In genomic region chr2:217707116-217707742, GRCh38 we compare ENCODE assay signal across 12 cellular contexts.
DNase-seq lines count a peak whose midpoint lies in the region; ATAC-seq, FAIRE-seq and TF ChIP-seq lines count a peak whose summit lies in the region.
"Had no signal": no experiment of that assay in that cellular context is flagged by ENCODE, and none has a peak within 500 bp of the region (broad histone marks: within the 10 kb centered on the region; RNA-seq: fewer than 3 reads in every experiment).

No MANE protein-coding gene starts in this region.

- DNase-seq in M059J (ENCODE audit: low read depth) = peak; percentile 92
- peak; percentile 75 for DNase-seq in cerebellar cortex (ENCODE audit: low spot score)
- no peak for DNase-seq in kidney
- no peak for DNase-seq in thoracic aorta (ENCODE audit: low spot score)
- DNase-seq in NCI-H1930 (lab: John Stamatoyannopoulos, UW) = no peak
- DNase-seq in RCC 7860 (ENCODE audit: low spot score) = no peak
- DNase-seq in CD8-positive, alpha-beta memory T cell = no peak
- DNase-seq: activated naive CD8-positive, alpha-beta T cell treated with anti-CD3 and anti-CD28 coated beads, Interleukin-2, amount 10 ng/mL, durations not matched to agents 7 days and 5 days; DND-41; lower lobe of right lung; NCI-H524 treated with DMSO at 0.1 percent for 48 hours; right lobe of liver had no signal

- peak overlapping the region; percentile 49 to 59 for H3K27ac ChIP-seq in kidney (ENCODE audit: low read depth in 2 of 2, low read length in 2 of 2)
- H3K27ac ChIP-seq in thoracic aorta = peak overlapping the region; percentile 55 to 60
- H3K27ac ChIP-seq in CD8-positive, alpha-beta memory T cell (ENCODE audit: low read depth, low read length) = no peak overlapping the region
- H3K27ac ChIP-seq: lower lobe of right lung, right lobe of liver had no signal

- no peak overlapping the region for H3K27ac Mint-ChIP-seq in CD8-positive, alpha-beta memory T cell
- H3K27ac Mint-ChIP-seq: activated naive CD8-positive, alpha-beta T cell treated with anti-CD3 and anti-CD28 coated beads, Interleukin-2, amount 10 ng/mL, durations not matched to agents 7 days and 5 days had no signal

- POLR2A ChIA-PET in CD8-positive, alpha-beta memory T cell (lab: Charles Lee) = no interaction called here

- no peaks in the 10 kb centered on the region for H3K27me3 ChIP-seq in thoracic aorta (replicated peaks; ENCODE audit: insufficient read depth)
- H3K27me3 ChIP-seq in CD8-positive, alpha-beta memory T cell (ENCODE audit: insufficient read depth, low read length, poor library complexity, severe bottlenecking) = no peaks in the 10 kb centered on the region
- H3K27me3 ChIP-seq: right lobe of liver had no signal

- no peak overlapping the region for H3K4me3 Mint-ChIP-seq in CD8-positive, alpha-beta memory T cell
- H3K4me3 Mint-ChIP-seq: activated naive CD8-positive, alpha-beta T cell treated with anti-CD3 and anti-CD28 coated beads, Interleukin-2, amount 10 ng/mL, durations not matched to agents 7 days and 5 days had no signal

- CTCF ChIA-PET in CD8-positive, alpha-beta memory T cell (lab: Charles Lee) = no interaction called here

- no peak for FAIRE-seq in kidney (lab: Jason Lieb, UNC)
- no peak for FAIRE-seq in RCC 7860 (lab: Jason Lieb, UNC)

- H3K36me3 Mint-ChIP-seq in CD8-positive, alpha-beta memory T cell = no peaks in the 10 kb centered on the region
- H3K36me3 Mint-ChIP-seq: activated naive CD8-positive, alpha-beta T cell treated with anti-CD3 and anti-CD28 coated beads, Interleukin-2, amount 10 ng/mL, durations not matched to agents 7 days and 5 days had no signal

- intact Hi-C loops in kidney (cut with DNase I) = no loop called here

- H3K4me1 ChIP-seq in kidney (ENCODE audit: control insufficient read depth in 1 of 2, insufficient read depth in 1 of 2, low read depth in 1 of 2, low read length in 2 of 2) (peaks cover 0 to 4% of the 10 kb centered on the region in 2 donors), thoracic aorta (ENCODE audit: control insufficient read depth in 1 of 2, low read depth in 2 of 2) (peaks cover 6 to 22% of the 10 kb centered on the region in 2 donors)
- H3K4me1 ChIP-seq in CD8-positive, alpha-beta memory T cell (ENCODE audit: insufficient read depth, low read length) = no peaks in the 10 kb centered on the region
- H3K4me1 ChIP-seq: lower lobe of right lung, right lobe of liver had no signal

- H3K36me3 ChIP-seq in kidney (ENCODE audit: control insufficient read depth in 1 of 2, insufficient read depth in 2 of 2, low read length in 2 of 2) = no peaks in the 10 kb centered on the region
- H3K36me3 ChIP-seq in thoracic aorta = no peaks in the 10 kb centered on the region
- H3K36me3 ChIP-seq in CD8-positive, alpha-beta memory T cell (ENCODE audit: insufficient read depth, low read length) = no peaks in the 10 kb centered on the region
- H3K36me3 ChIP-seq: lower lobe of right lung, right lobe of liver had no signal

- no peaks in the 10 kb centered on the region for H3K4me1 Mint-ChIP-seq in CD8-positive, alpha-beta memory T cell

- H3K4me3 ChIP-seq in kidney (ENCODE audit: low read length in 2 of 2) (no peak overlapping the region), thoracic aorta (no peak overlapping the region)
- H3K4me3 ChIP-seq in CD8-positive, alpha-beta memory T cell (ENCODE audit: low read length) = no peak overlapping the region
- H3K4me3 ChIP-seq: lower lobe of right lung, right lobe of liver had no signal

- no peak overlapping the region for H3K9ac ChIP-seq in kidney (ENCODE audit: low read length in 2 of 2)

- no peaks in the 10 kb centered on the region for H3K9me3 Mint-ChIP-seq in CD8-positive, alpha-beta memory T cell

- peak; percentile 76 for ATAC-seq in thoracic aorta (ENCODE audit: insufficient number of reproducible peaks, low FRiP score, low read depth)
- ATAC-seq: lower lobe of right lung, right lobe of liver had no signal

- no peak for TF ChIP-seq CTCF in kidney (IDR thresholded peaks at IDR 0.05; ENCODE audit: borderline replicate concordance, extremely low read depth, insufficient read depth)
- TF ChIP-seq CTCF in thoracic aorta (IDR thresholded peaks at IDR 0.05) = no peak

- peaks cover 4 to 7% of the 10 kb centered on the region in 2 donors for H3K27me3 Mint-ChIP-seq in CD8-positive, alpha-beta memory T cell
- H3K27me3 Mint-ChIP-seq: activated naive CD8-positive, alpha-beta T cell treated with anti-CD3 and anti-CD28 coated beads, Interleukin-2, amount 10 ng/mL, durations not matched to agents 7 days and 5 days had no signal

- H3K9me3 ChIP-seq in kidney (ENCODE audit: control insufficient read depth in 1 of 2, low read length in 2 of 2) (no peaks in the 10 kb centered on the region), thoracic aorta (no peaks in the 10 kb centered on the region)
- no peaks in the 10 kb centered on the region for H3K9me3 ChIP-seq in CD8-positive, alpha-beta memory T cell (ENCODE audit: low read length)
- H3K9me3 ChIP-seq: lower lobe of right lung, right lobe of liver had no signal

Comparison
In these comparisons a context has a peak if more than half of its experiments do, and no peak if none do; other contexts are left out.
1. DNase-seq: peak in M059J (single experiment) and cerebellar cortex (single experiment); none in kidney (single experiment), thoracic aorta (single experiment), NCI-H1930 (0 of 2), RCC 7860 (single experiment) and CD8-positive, alpha-beta memory T cell (0 of 5).